ENCODE assay signal across 10 cellular contexts in the genomic region with DNA sequence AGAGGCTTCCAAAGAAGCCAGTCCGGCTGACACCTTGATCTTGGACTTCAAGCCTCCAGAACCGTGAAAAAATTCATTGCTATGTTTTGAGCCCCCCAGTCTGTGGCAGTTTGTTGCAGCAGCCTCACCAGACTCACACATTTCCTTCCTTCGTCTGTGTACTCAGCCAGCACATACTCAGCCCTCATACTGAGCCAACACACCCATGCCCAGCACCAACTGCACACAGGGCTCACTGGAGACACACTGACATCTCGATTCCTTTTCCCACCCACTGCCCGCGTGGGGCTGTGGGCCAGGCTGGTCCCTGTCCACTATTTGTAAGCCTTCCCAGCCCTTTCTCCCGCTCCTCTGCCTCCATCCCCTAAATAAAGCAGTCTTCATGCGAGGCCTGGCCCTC. TPM values are rescaled to one million over a fixed set of nuclear protein-coding genes. Genes with fewer than 3 reads are reported as not detected.
DNase-seq lines count a peak whose midpoint lies in the region; ATAC-seq, FAIRE-seq and TF ChIP-seq lines count a peak whose summit lies in the region.
"Had no signal": no experiment of that assay in that cellular context is flagged by ENCODE, and none has a peak within 500 bp of the region (broad histone marks: within the 10 kb centered on the region; RNA-seq: fewer than 3 reads in every experiment).

No MANE protein-coding gene starts in this region.

- no peaks in the 10 kb centered on the region for H3K79me2 ChIP-seq in GM23338 (replicated peaks; ENCODE audit: insufficient read depth)

- ATAC-seq in left lung (peak; percentile 13), GM23338 (no peak), GM18505 (IDR thresholded peaks at IDR 0.05; ENCODE audit: unreplicated experiment) (no peak)

- H3K36me3 Mint-ChIP-seq in activated T-helper 1 cell treated with anti-CD3 and anti-CD28 coated beads, Interleukin-12 subunit alpha, Interleukin-12 subunit beta, Interleukin-2, Interleukin-4 antibody, amounts not matched to agents 30 ng/mL and 10 ng/mL and 1 ng/mL, durations not matched to agents 14 hours and 24 hours and 36 hours (ENCODE audit: low read depth) = peaks cover 15% of the 10 kb centered on the region
- H3K36me3 Mint-ChIP-seq in GM23338 (ENCODE audit: low read depth) (peaks cover 13% of the 10 kb centered on the region), endodermal cell (ENCODE audit: low read depth) (no peaks in the 10 kb centered on the region)

- peak overlapping the region; percentile 12 to 26 for H3K4me3 ChIP-seq in left lung
- H3K4me3 ChIP-seq in small intestine (ENCODE audit: low read depth in 1 of 2, low read length in 2 of 2) = peak overlapping the region in 1 of 2 donors; percentile 6
- H3K4me3 ChIP-seq in GM23338 = no peak overlapping the region
- no peak overlapping the region for H3K4me3 ChIP-seq in endodermal cell (ENCODE audit: low read length)
- H3K4me3 ChIP-seq: lung had no signal

- no peak overlapping the region for H3K4me2 ChIP-seq in GM23338

- H3K4me1 ChIP-seq in left lung (peaks cover 9 to 29% of the 10 kb centered on the region in 2 donors), small intestine (ENCODE audit: control insufficient read depth in 2 of 2, insufficient read depth in 1 of 2, low read depth in 1 of 2, low read length in 1 of 2) (peaks cover 0 to 4% of the 10 kb centered on the region in 2 donors), GM23338 (ENCODE audit: insufficient read depth) (no peaks in the 10 kb centered on the region), endodermal cell (ENCODE audit: control insufficient read depth, insufficient read depth, low read length) (no peaks in the 10 kb centered on the region)

- no peak overlapping the region for H2AFZ ChIP-seq in GM23338

- H3K4me1 Mint-ChIP-seq in activated T-helper 1 cell treated with anti-CD3 and anti-CD28 coated beads, Interleukin-12 subunit alpha, Interleukin-12 subunit beta, Interleukin-2, Interleukin-4 antibody, amounts not matched to agents 30 ng/mL and 10 ng/mL and 1 ng/mL, durations not matched to agents 14 hours and 24 hours and 36 hours (ENCODE audit: low read depth) = peaks cover 40% of the 10 kb centered on the region
- H3K4me1 Mint-ChIP-seq in GM23338 (no peaks in the 10 kb centered on the region), endodermal cell (no peaks in the 10 kb centered on the region)

- H3K9ac ChIP-seq in endodermal cell (ENCODE audit: extremely low read depth, low read length, poor library complexity, severe bottlenecking) = no peak overlapping the region

- peaks cover 14% of the 10 kb centered on the region for H3K9me3 Mint-ChIP-seq in activated T-helper 1 cell treated with anti-CD3 and anti-CD28 coated beads, Interleukin-12 subunit alpha, Interleukin-12 subunit beta, Interleukin-2, Interleukin-4 antibody, amounts not matched to agents 30 ng/mL and 10 ng/mL and 1 ng/mL, durations not matched to agents 14 hours and 24 hours and 36 hours
- H3K9me3 Mint-ChIP-seq in GM23338 (peaks cover 30% of the 10 kb centered on the region), endodermal cell (peaks cover 24% of the 10 kb centered on the region)

- peaks cover 2% of the 10 kb centered on the region for H3K27me3 Mint-ChIP-seq in activated T-helper 1 cell treated with anti-CD3 and anti-CD28 coated beads, Interleukin-12 subunit alpha, Interleukin-12 subunit beta, Interleukin-2, Interleukin-4 antibody, amounts not matched to agents 30 ng/mL and 10 ng/mL and 1 ng/mL, durations not matched to agents 14 hours and 24 hours and 36 hours (ENCODE audit: insufficient read depth)
- H3K27me3 Mint-ChIP-seq in GM23338 (ENCODE audit: insufficient read depth, low read depth, poor library complexity) (no peaks in the 10 kb centered on the region), endodermal cell (ENCODE audit: insufficient read depth) (peaks cover 35% of the 10 kb centered on the region)

- H3K9me3 ChIP-seq in left lung = peaks cover 0 to 13% of the 10 kb centered on the region in 2 donors
- no peaks in the 10 kb centered on the region for H3K9me3 ChIP-seq in small intestine (ENCODE audit: control insufficient read depth, low read depth)
- H3K9me3 ChIP-seq in endodermal cell (ENCODE audit: control insufficient read depth, low read length) = peaks cover 16% of the 10 kb centered on the region

- H3K27ac Mint-ChIP-seq in activated T-helper 1 cell treated with anti-CD3 and anti-CD28 coated beads, Interleukin-12 subunit alpha, Interleukin-12 subunit beta, Interleukin-2, Interleukin-4 antibody, amounts not matched to agents 30 ng/mL and 10 ng/mL and 1 ng/mL, durations not matched to agents 14 hours and 24 hours and 36 hours = peak overlapping the region; percentile 78
- H3K27ac Mint-ChIP-seq in GM23338 (no peak overlapping the region), endodermal cell (no peak overlapping the region)

- 42 to 67% (median 54%) methylated on average over 7 to 8 of the region's 8 CpGs for WGBS in small intestine, 3 donors
- 80 to 98% methylated on average over 7 to 8 of the region's 8 CpGs for WGBS in endodermal cell (ENCODE audit: insufficient coverage in 1 of 2, insufficient read length in 1 of 2), 2 experiments

- TF ChIP-seq POLR2A in GM12891 (IDR thresholded peaks at IDR 0.05; ENCODE audit: low read depth, low read length) (no peak), GM18505 (IDR thresholded peaks at IDR 0.05; ENCODE audit: borderline replicate concordance, extremely low read depth, insufficient read depth, insufficient read length) (no peak)

- no peaks in the 10 kb centered on the region for H4K20me1 ChIP-seq in GM23338 (replicated peaks; ENCODE audit: insufficient read depth)

- no peaks in the 10 kb centered on the region for H3K9me2 ChIP-seq in GM23338 (ENCODE audit: insufficient read depth)

- no peaks in the 10 kb centered on the region for H3F3A ChIP-seq in GM23338 (replicated peaks; ENCODE audit: low read depth)

- peak overlapping the region; percentile 68 for H3K4me3 Mint-ChIP-seq in activated T-helper 1 cell treated with anti-CD3 and anti-CD28 coated beads, Interleukin-12 subunit alpha, Interleukin-12 subunit beta, Interleukin-2, Interleukin-4 antibody, amounts not matched to agents 30 ng/mL and 10 ng/mL and 1 ng/mL, durations not matched to agents 14 hours and 24 hours and 36 hours
- H3K4me3 Mint-ChIP-seq in GM23338 (no peak overlapping the region), endodermal cell (no peak overlapping the region)

- FAIRE-seq in GM12891 (lab: Jason Lieb, UNC) = peak; percentile 79
- FAIRE-seq in small intestine (lab: Jason Lieb, UNC) = no peak

- H3K27ac ChIP-seq in left lung (peak overlapping the region; percentile 70 to 74), small intestine (ENCODE audit: low read depth in 1 of 2, low read length in 1 of 2) (peak overlapping the region; percentile 88 to 91), GM23338 (ENCODE audit: low read depth) (no peak overlapping the region), endodermal cell (ENCODE audit: low read depth, low read length) (no peak overlapping the region)

- DNase-seq in GM12891 (ENCODE audit: insufficient read length, low spot score) = no peak
- DNase-seq in activated T-helper 1 cell treated with anti-CD3 and anti-CD28 coated beads, Interleukin-12 subunit alpha, Interleukin-12 subunit beta, Interleukin-2, Interleukin-4 antibody, amounts not matched to agents 30 ng/mL and 10 ng/mL and 1 ng/mL, durations not matched to agents 14 hours and 24 hours and 36 hours (ENCODE audit: low spot score) = no peak
- no peak for DNase-seq in left lung
- peak; percentile 18 for DNase-seq in small intestine
- DNase-seq in GM23338 (ENCODE audit: low spot score) = no peak
- DNase-seq in endodermal cell = no peak
- DNase-seq in COLO829 (ENCODE audit: low spot score) = no peak

- intact Hi-C loops in activated T-helper 1 cell treated with anti-CD3 and anti-CD28 coated beads, Interleukin-12 subunit alpha, Interleukin-12 subunit beta, Interleukin-2, Interleukin-4 antibody, amounts not matched to agents 30 ng/mL and 10 ng/mL and 1 ng/mL, durations not matched to agents 14 hours and 24 hours and 36 hours (cut with micrococcal nuclease) = no loop called here
- intact Hi-C loops in left lung (cut with DNase I) = no loop called here

- H3K36me3 ChIP-seq in left lung (no peaks in the 10 kb centered on the region), small intestine (ENCODE audit: control insufficient read depth in 2 of 2, insufficient read depth in 2 of 2, low read length in 2 of 2) (no peaks in the 10 kb centered on the region), GM23338 (ENCODE audit: insufficient read depth) (no peaks in the 10 kb centered on the region), endodermal cell (ENCODE audit: control insufficient read depth, insufficient read depth, low read length) (no peaks in the 10 kb centered on the region)

- no peak for TF ChIP-seq CTCF in left lung (IDR thresholded peaks at IDR 0.05)
- TF ChIP-seq CTCF in GM23338 (conservative IDR thresholded peaks at IDR 0.05; ENCODE audit: low read depth in 2 of 2) = no peak
- no peak for TF ChIP-seq CTCF in endodermal cell (conservative IDR thresholded peaks at IDR 0.05)

- H3K27me3 ChIP-seq in left lung (peaks cover 0 to 11% of the 10 kb centered on the region in 2 donors), small intestine (ENCODE audit: control insufficient read depth in 2 of 2, insufficient read depth in 2 of 2, low read length in 2 of 2) (no peaks in the 10 kb centered on the region), GM23338 (ENCODE audit: insufficient read depth) (no peaks in the 10 kb centered on the region), endodermal cell (ENCODE audit: control insufficient read depth, insufficient read depth, low read length, poor library complexity, severe bottlenecking) (peaks cover 13% of the 10 kb centered on the region)

RNA-seq across cellular contexts. Expression of a gene that starts 24.1 kb away (rescaled TPM):
- polyA plus RNA-seq in GM12891 (2012; ENCODE audit: low read depth, missing spikeins) = 0.31 TPM
- total RNA-seq in activated T-helper 1 cell treated with anti-CD3 and anti-CD28 coated beads, Interleukin-12 subunit alpha, Interleukin-12 subunit beta, Interleukin-2, Interleukin-4 antibody, amounts not matched to agents 30 ng/mL and 10 ng/mL and 1 ng/mL, durations not matched to agents 14 hours and 24 hours and 36 hours = 0.05 TPM in 1 of 2 replicates, not detected in the other
- total RNA-seq in left lung = 1 to 10 TPM in 1 of 2 donors, under 1 TPM in 1; 0.96 to 1.1 TPM
- under 1 TPM in 2 of 3 donors, not detected in 1; 0.60 to 0.81 TPM for polyA plus RNA-seq in small intestine
- total RNA-seq in GM23338 (2014; rRNA removed; shearing (Covaris generic)) = 0.31 and 0.59 TPM in 2 replicates
- 0.24 and 0.29 TPM in 2 replicates for polyA plus RNA-seq in GM23338 (2016; fragmentation: Nextera tagmentation; extraction: Ambion mirVana)
- total RNA-seq in endodermal cell = under 1 TPM; 0.07 to 0.29 TPM
- polyA plus RNA-seq in endodermal cell (2013, experiment 1 of 2) = 0.50 TPM
- polyA plus RNA-seq in endodermal cell (2013, experiment 2 of 2) = 0.25 TPM

RNA-seq across cellular contexts. Expression of a gene that starts 38.3 kb away (rescaled TPM):
- not detected for polyA plus RNA-seq in GM12891 (2012; ENCODE audit: low read depth, missing spikeins)
- not detected in 2 replicates for total RNA-seq in activated T-helper 1 cell treated with anti-CD3 and anti-CD28 coated beads, Interleukin-12 subunit alpha, Interleukin-12 subunit beta, Interleukin-2, Interleukin-4 antibody, amounts not matched to agents 30 ng/mL and 10 ng/mL and 1 ng/mL, durations not matched to agents 14 hours and 24 hours and 36 hours
- not detected for total RNA-seq in left lung
- polyA plus RNA-seq in small intestine = not detected
- total RNA-seq in GM23338 (2014; rRNA removed; shearing (Covaris generic)) = not detected in 2 replicates
- not detected in 2 replicates for polyA plus RNA-seq in GM23338 (2016; fragmentation: Nextera tagmentation; extraction: Ambion mirVana)
- total RNA-seq in endodermal cell = not detected
- polyA plus RNA-seq in endodermal cell (2013, experiment 1 of 2) = not detected
- polyA plus RNA-seq in endodermal cell (2013, experiment 2 of 2) = not detected
- total RNA-seq: lung, SK-MEL-5 had no signal
- polyA plus RNA-seq: lung had no signal

Comparison
In these comparisons a context has a peak if more than half of its experiments do, and no peak if none do; other contexts are left out.
1. H3K27ac ChIP-seq: peak in left lung (2 of 2) and small intestine (2 of 2); none in GM23338 (single experiment) and endodermal cell (single experiment).
2. H3K4me3 ChIP-seq: peak in left lung (2 of 2); none in GM23338 (single experiment) and endodermal cell (single experiment).